Comparison of ENCODE assay signal across 8 cellular contexts in the genomic region with DNA sequence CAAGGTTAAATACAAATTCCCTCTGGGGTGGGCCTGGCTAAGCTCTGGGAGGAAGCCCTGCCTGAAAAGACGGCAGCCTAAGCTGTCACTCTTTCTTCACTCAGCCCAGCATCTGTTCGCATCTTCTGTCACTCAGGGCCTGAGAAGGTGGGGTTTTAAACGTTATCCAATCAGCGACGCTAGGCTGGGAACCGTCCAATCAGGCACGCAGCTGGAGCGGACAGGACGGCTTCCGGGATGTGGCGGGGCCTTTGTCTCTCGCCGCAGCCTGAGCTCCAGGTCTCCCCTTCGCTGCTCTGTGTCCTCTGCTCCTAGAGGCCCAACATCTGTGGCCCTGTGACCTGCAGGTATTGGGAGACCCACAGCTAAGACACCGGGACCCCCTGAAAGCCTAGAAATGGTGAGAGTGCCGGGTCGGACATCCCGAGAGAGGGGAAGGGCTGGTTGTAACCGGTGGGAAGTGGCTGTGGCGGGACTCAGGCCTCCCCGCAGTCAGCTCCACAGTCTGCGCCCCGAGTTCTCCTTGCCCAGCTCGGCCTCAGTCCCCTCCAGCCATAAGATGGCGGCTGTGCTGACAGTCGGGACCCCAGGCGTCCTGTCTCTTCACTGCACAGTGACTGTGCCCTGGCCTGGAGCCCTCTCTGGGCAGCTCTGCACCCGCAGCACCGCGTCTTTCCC. TPM values are rescaled to one million over a fixed set of nuclear protein-coding genes. Genes with fewer than 3 reads are reported as not detected.
A peak's percentile ranks its signal among the peaks of the same experiment; 100 is the strongest.
DNase-seq lines count a peak whose midpoint lies in the region; ATAC-seq and TF ChIP-seq lines count a peak whose summit lies in the region.

A gene (plus strand): TSS at position 254 of the 678 bp plus-strand sequence. CDS start 144 bp downstream, at position 398.

- peaks cover 9% of the 10 kb centered on the region for H3K9me3 ChIP-seq in iPS-18a (ENCODE audit: control insufficient read depth, low read depth, low read length)
- H3K9me3 ChIP-seq in skeletal muscle satellite cell (replicated peaks; ENCODE audit: low read length): no peaks in the 10 kb centered on the region

- peak within 1 kb of the TSS; percentile 92 for H3K4me3 ChIP-seq in AG04449 (ENCODE audit: low read depth, low read length)
- peak within 1 kb of the TSS; percentile 94 for H3K4me3 ChIP-seq in iPS-18a (ENCODE audit: low read length)
- H3K4me3 ChIP-seq in skeletal muscle satellite cell (ENCODE audit: low read length): peak within 1 kb of the TSS; percentile 95

- ATAC-seq in GM18873 (IDR thresholded peaks at IDR 0.05; ENCODE audit: low FRiP score, unreplicated experiment) (peak; percentile 97), HG03139 (IDR thresholded peaks at IDR 0.05; ENCODE audit: unreplicated experiment) (peak; percentile 97)

- CTCF ChIA-PET in AG04449 (lab: Yijun Ruan, JAX): no interaction called here

- DNase-seq in AG04449 (ENCODE audit: low read depth, low spot score): peak; percentile 55
- DNase-seq in NCI-H2227 (lab: John Stamatoyannopoulos, UW; ENCODE audit: unreplicated experiment): peak; percentile 91
- DNase-seq in T47D (ENCODE audit: low read depth in 1 of 2, low spot score in 1 of 2): peak; percentile 44 to 95

- peak within 1 kb of the TSS; percentile 58; the same call in 1 of the 2 replicates for H3K27ac ChIP-seq in VCaP
- H3K27ac ChIP-seq in iPS-18a (ENCODE audit: low read length): peak within 1 kb of the TSS; percentile 86

- POLR2A ChIA-PET in AG04449 (lab: Yijun Ruan, JAX): interaction anchor here (0.8 to 1.1 kb wide), 4 partner anchors 59 to 262 kb away, joined by 3 to 6 read pairs (median 3); a partner anchor contains a TSS

- peak within 1 kb of the TSS; percentile 80 for H3K4me2 ChIP-seq in skeletal muscle satellite cell (ENCODE audit: low read length)

- H3K36me3 ChIP-seq in iPS-18a (ENCODE audit: control insufficient read depth, low read depth, low read length) (peaks cover 36% of the 10 kb centered on the region), skeletal muscle satellite cell (ENCODE audit: insufficient read depth, low read length) (peaks cover 32% of the 10 kb centered on the region)

- H3K9ac ChIP-seq in iPS-18a (ENCODE audit: low read length) (peak within 1 kb of the TSS; percentile 89), skeletal muscle satellite cell (ENCODE audit: low read depth, low read length) (peak within 1 kb of the TSS; percentile 98)

- H3K4me1 ChIP-seq in iPS-18a (ENCODE audit: control insufficient read depth, low read depth, low read length) (no peaks in the 10 kb centered on the region), skeletal muscle satellite cell (ENCODE audit: control insufficient read depth, insufficient read depth, low read length) (peaks cover 9% of the 10 kb centered on the region)

- in situ Hi-C loops in T47D (cut with HindIII; ENCODE audit: low pct_unique_long_range_greater_than_20kb, low sequenced_read_pairs): no loop called here

- no peaks in the 10 kb centered on the region for H3K27me3 ChIP-seq in iPS-18a (ENCODE audit: control insufficient read depth, insufficient read depth, low read length)
- H3K27me3 ChIP-seq in skeletal muscle satellite cell (ENCODE audit: control insufficient read depth, insufficient read depth, low read length): no peaks in the 10 kb centered on the region

- no peak for TF ChIP-seq CTCF in AG04449 (IDR thresholded peaks at IDR 0.05; ENCODE audit: insufficient read depth, low read length, missing control alignments)
- no peak for TF ChIP-seq CTCF in VCaP (conservative IDR thresholded peaks at IDR 0.05)

RNA-seq across cellular contexts. Expression of the gene that starts here (rescaled TPM):
- 3.3 and 4.4 TPM in 2 replicates for total RNA-seq in skeletal muscle satellite cell (2012; rRNA removed)

Comparison
In these comparisons a context has a peak if more than half of its experiments do, and no peak if none do; other contexts are left out.
1. Peak in every context shown above with its lines: DNase-seq, ATAC-seq, H3K4me3 ChIP-seq and H3K27ac ChIP-seq.